In genomic region chrX:67872958-67873357, GRCh38 we compare ENCODE assay signal across 28 cellular contexts.
"Had no signal": no experiment of that assay in that cellular context is flagged by ENCODE, and none has a peak within 500 bp of the region (broad histone marks: within the 10 kb centered on the region; RNA-seq: fewer than 3 reads in every experiment).

No MANE protein-coding gene starts in this region.

- H3K27ac ChIP-seq: neutrophil, parathyroid adenoma, psoas muscle, right lobe of liver, sigmoid colon, suprapubic skin, testis, tibial artery, transverse colon, upper lobe of right lung, uterus had no signal

- H3K4me1 ChIP-seq: parathyroid adenoma, psoas muscle, right lobe of liver, sigmoid colon, suprapubic skin, testis, tibial artery, transverse colon, upper lobe of right lung, uterus had no signal

- H3K9me3 ChIP-seq: neutrophil, psoas muscle, right lobe of liver, sigmoid colon, suprapubic skin, testis, tibial artery, transverse colon, upper lobe of right lung, uterus had no signal

- H2AFZ ChIP-seq: parathyroid adenoma had no signal

- FAIRE-seq: small intestine had no signal

- H3K9ac ChIP-seq: parathyroid adenoma had no signal

- ATAC-seq: naive thymus-derived CD8-positive, alpha-beta T cell; natural killer cell treated with Interleukin-12 subunit alpha and Interleukin-12 subunit beta and Interleukin-15 and Interleukin-18, amount 100 ng/mL, for 72 hours; psoas muscle; right cardiac atrium; right lobe of liver; stimulated activated memory B cell treated with anti-CD40 and anti-IgM and Interleukin-4, amounts not matched to agents 10 μg/mL and 1 μg/mL and 100 μg/mL, for 72 hours; stimulated activated naive CD8-positive, alpha-beta T cell treated with anti-CD3 and anti-CD28 coated beads, Interleukin-15, amount 100 ng/mL, for 72 hours; stimulated activated naive CD8-positive, alpha-beta T cell treated with anti-CD3 and anti-CD28 coated beads, Interleukin-15, Interleukin-2, amounts not matched to agents 100 U/mL and 50 U/mL, for 24 hours; upper lobe of right lung had no signal

- H3K36me3 ChIP-seq: neutrophil, right lobe of liver, sigmoid colon, suprapubic skin, tibial artery, transverse colon, upper lobe of right lung, uterus had no signal

- H3K27me3 ChIP-seq: neutrophil, right lobe of liver, sigmoid colon, suprapubic skin, testis, tibial artery, transverse colon, upper lobe of right lung, uterus had no signal

- DNase-seq: naive thymus-derived CD8-positive, alpha-beta T cell; nephron progenitor cell; nucleus accumbens; posterior cingulate gyrus; psoas muscle; right cardiac atrium; right lobe of liver; sigmoid colon; small intestine; stimulated activated CD4-positive, alpha-beta T cell treated with anti-CD3 and anti-CD28 coated beads, Interleukin-15, amount 100 ng/mL, for 24 hours; stimulated activated CD4-positive, alpha-beta T cell treated with anti-CD3 and anti-CD28 coated beads, Interleukin-2, amount 100 ng/mL, for 24 hours; stimulated activated CD4-positive, alpha-beta T cell treated with anti-CD3 and anti-CD28 coated beads, Interleukin-2, amount 100 ng/mL, for 48 hours; stimulated activated CD4-positive, alpha-beta T cell treated with anti-CD3 and anti-CD28 coated beads, Interleukin-4, amount 100 ng/mL, for 24 hours; stimulated activated CD8-positive, alpha-beta memory T cell treated with anti-CD3 and anti-CD28 coated beads, Interleukin-4, amount 100 ng/mL, for 48 hours; stimulated activated naive CD4-positive, alpha-beta T cell; stimulated activated naive CD8-positive, alpha-beta T cell treated with anti-CD3 and anti-CD28 coated beads, Interleukin-15, amount 100 ng/mL, for 72 hours; stimulated activated naive CD8-positive, alpha-beta T cell treated with anti-CD3 and anti-CD28 coated beads, Interleukin-15, Interleukin-2, amounts not matched to agents 100 U/mL and 50 U/mL, for 24 hours; substantia nigra; testis; tibial artery; transverse colon; upper lobe of right lung; uterus had no signal

- H3K4me3 ChIP-seq: psoas muscle, right lobe of liver, sigmoid colon, suprapubic skin, testis, tibial artery, transverse colon, upper lobe of right lung, uterus had no signal

- H3K79me2 ChIP-seq: parathyroid adenoma had no signal
